In genomic region chr13:102869948-102870676, GRCh38 we compare ENCODE assay signal across 9 cellular contexts. TPM values are rescaled to one million over a fixed set of nuclear protein-coding genes. Genes with fewer than 3 reads are reported as not detected.
DNase-seq lines count a peak whose midpoint lies in the region; ATAC-seq, FAIRE-seq and TF ChIP-seq lines count a peak whose summit lies in the region.
"Had no signal": no experiment of that assay in that cellular context is flagged by ENCODE, and none has a peak within 500 bp of the region (broad histone marks: within the 10 kb centered on the region; RNA-seq: fewer than 3 reads in every experiment).

No MANE protein-coding gene starts in this region.

- TF ChIP-seq RAD21 in IMR-90 (IDR thresholded peaks at IDR 0.05; ENCODE audit: low read length), result no peak

- POLR2A ChIA-PET in IMR-90 (lab: Charles Lee; ENCODE audit: unreplicated experiment), result no interaction called here

- no peak overlapping the region for H3K4ac ChIP-seq in IMR-90 (ENCODE audit: low read depth, low read length)

- no TSS peak for BruUV-seq in IMR-90 (replicated peaks; lab: Mats Ljungman, UMichigan)

- in situ Hi-C loops in IMR-90 (cut with MboI; ENCODE audit: low sequenced_read_pairs), result no loop called here

- no peak overlapping the region for H3K18ac ChIP-seq in IMR-90 (ENCODE audit: low read depth, low read length)

- peak overlapping the region; percentile 5 for H2BK5ac ChIP-seq in IMR-90 (ENCODE audit: low read depth, low read length, poor library complexity, severe bottlenecking)

- 0 out of 4 replicates have a peak overlapping the region, but pooled peaks of 1 of the 2 experiments have one; percentile 21 for H4K8ac ChIP-seq in IMR-90 (ENCODE audit: low read depth in 2 of 2, low read length in 2 of 2)

- no peak overlapping the region for H3K9ac ChIP-seq in IMR-90 (ENCODE audit: low read depth, low read length)

- no peak overlapping the region for H2BK15ac ChIP-seq in IMR-90 (ENCODE audit: low read depth, low read length)

- H3K9me3 ChIP-seq in IMR-90 (ENCODE audit: control insufficient read depth, insufficient read depth, low read length), result no peaks in the 10 kb centered on the region
- no peaks in the 10 kb centered on the region for H3K9me3 ChIP-seq in right cardiac atrium (ENCODE audit: control insufficient read depth, low read length)
- no peaks in the 10 kb centered on the region for H3K9me3 ChIP-seq in small intestine (ENCODE audit: control insufficient read depth, low read depth)
- H3K9me3 ChIP-seq: MG63 had no signal

- H3K27me3 ChIP-seq in IMR-90 (ENCODE audit: control insufficient read depth, insufficient read depth, low read length), result no peaks in the 10 kb centered on the region
- H3K27me3 ChIP-seq in right cardiac atrium (ENCODE audit: control insufficient read depth, insufficient read depth), result no peaks in the 10 kb centered on the region
- H3K27me3 ChIP-seq in small intestine (ENCODE audit: control insufficient read depth in 2 of 2, insufficient read depth in 2 of 2, low read length in 2 of 2), result no peaks in the 10 kb centered on the region
- H3K27me3 ChIP-seq: MG63 had no signal

- H2AK5ac ChIP-seq in IMR-90 (ENCODE audit: low read depth, low read length), result no peak overlapping the region

- CTCF ChIA-PET in IMR-90 (lab: Yijun Ruan, JAX), result interaction anchor here (1.2 to 1.6 kb wide), 5 partner anchors 8 to 41 kb away, joined by 3 to 6 read pairs (median 5); no protein-coding TSS in a partner anchor

- no peak for FAIRE-seq in small intestine (lab: Jason Lieb, UNC)

- ATAC-seq in GM21390 (IDR thresholded peaks at IDR 0.05; ENCODE audit: unreplicated experiment), result peak; percentile 17
- peak; percentile 20 for ATAC-seq in IMR-90 (ENCODE audit: low read depth)
- ATAC-seq in right cardiac atrium, result peak; percentile 25 to 29
- no peak for ATAC-seq in HG03196 (IDR thresholded peaks at IDR 0.05; ENCODE audit: unreplicated experiment)

- H3K4me2 ChIP-seq in IMR-90 (ENCODE audit: low read depth, low read length), result no peak overlapping the region

- no peak overlapping the region for H2BK20ac ChIP-seq in IMR-90 (ENCODE audit: low read depth, low read length)

- peaks cover 5 to 9% of the 10 kb centered on the region in 2 experiments; a peak in 2 of 4 replicates for H3K79me1 ChIP-seq in IMR-90 (ENCODE audit: low read depth in 1 of 2, low read length in 2 of 2)

- H3K14ac ChIP-seq in IMR-90 (replicated peaks; ENCODE audit: low read depth, low read length), result no peak overlapping the region

- H4K91ac ChIP-seq in IMR-90 (ENCODE audit: insufficient read depth, low read depth, low read length), result no peak overlapping the region

- TF ChIP-seq CTCF in IMR-90 (conservative IDR thresholded peaks at IDR 0.05; ENCODE audit: low read depth, low read length), result no peak

- no peak overlapping the region for H4K5ac ChIP-seq in IMR-90 (ENCODE audit: low read depth, low read length)

- no peak overlapping the region for H3K23ac ChIP-seq in IMR-90 (ENCODE audit: low read depth, low read length)

- no peak overlapping the region for H3K27ac ChIP-seq in IMR-90 (ENCODE audit: insufficient read depth, low read length)
- H3K27ac ChIP-seq in right cardiac atrium (ENCODE audit: low read length), result no peak overlapping the region
- peak overlapping the region in 1 of 2 donors; percentile 14 for H3K27ac ChIP-seq in small intestine (ENCODE audit: low read depth in 1 of 2, low read length in 1 of 2)

- intact Hi-C loops in IMR-90 (cut with micrococcal nuclease), result no loop called here
- intact Hi-C loops in right cardiac atrium (cut with DNase I), result no loop called here

- no peak overlapping the region for H3K56ac ChIP-seq in IMR-90 (ENCODE audit: extremely low read depth, insufficient read depth, low read length)

- H3K4me3 ChIP-seq in IMR-90 (ENCODE audit: insufficient read depth, low read depth, low read length) (no peak overlapping the region), right cardiac atrium (ENCODE audit: low read length) (no peak overlapping the region), small intestine (ENCODE audit: low read depth in 1 of 2, low read length in 2 of 2) (no peak overlapping the region)
- H3K4me3 ChIP-seq: MG63 had no signal

- H2AK9ac ChIP-seq in IMR-90 (replicated peaks; ENCODE audit: low read depth, low read length, poor library complexity), result no peak overlapping the region

- DNase-seq in GM03348 (ENCODE audit: low spot score) (peak; percentile 5), IMR-90 (no peak), right cardiac atrium (no peak), NCI-H2171 (lab: John Stamatoyannopoulos, UW) (no peak), small intestine (no peak)
- no peak for DNase-seq in activated CD4-positive, alpha-beta T cell treated with anti-CD3 and anti-CD28 coated beads, Interleukin-2, amount 50 U/mL, for 4 hours

- H3K9me1 ChIP-seq in IMR-90 (ENCODE audit: insufficient read depth, low read length), result no peaks in the 10 kb centered on the region

- H3K4me1 ChIP-seq in IMR-90 (ENCODE audit: control insufficient read depth, insufficient read depth, low read length), result peaks cover 4% of the 10 kb centered on the region
- H3K4me1 ChIP-seq in right cardiac atrium (ENCODE audit: control insufficient read depth, insufficient read depth, low read length), result no peaks in the 10 kb centered on the region
- peaks cover 0 to 2% of the 10 kb centered on the region in 2 donors for H3K4me1 ChIP-seq in small intestine (ENCODE audit: control insufficient read depth in 2 of 2, insufficient read depth in 1 of 2, low read depth in 1 of 2, low read length in 1 of 2)

- H3K36me3 ChIP-seq in IMR-90 (ENCODE audit: control insufficient read depth, insufficient read depth, low read length) (peaks cover 30% of the 10 kb centered on the region), small intestine (ENCODE audit: control insufficient read depth in 2 of 2, insufficient read depth in 2 of 2, low read length in 2 of 2) (peaks cover 8 to 12% of the 10 kb centered on the region in 2 donors)

- TF ChIP-seq POLR2A in IMR-90 (IDR thresholded peaks at IDR 0.05; ENCODE audit: low read depth, low read length), result no peak

- H4K20me1 ChIP-seq in IMR-90 (ENCODE audit: insufficient read depth, low read length), result peaks cover 14% of the 10 kb centered on the region; the same call in 1 of the 2 replicates

- WGBS in IMR-90 (ENCODE audit: extremely low coverage in 2 of 2, insufficient read length in 1 of 2), 2 experiments, result 100% methylated on average over 1 of the region's 5 CpGs; no CpG with 5 or more reads in 1 of the 2 experiments
- 51% methylated on average over 5 of the region's 5 CpGs for WGBS in right cardiac atrium
- WGBS in small intestine, 3 donors, result 45 to 61% (median 49%) methylated on average over 5 of the region's 5 CpGs

- dilution Hi-C loops in IMR-90 (cut with HindIII; ENCODE audit: low sequenced_read_pairs, unreplicated experiment), result no loop called here

- H2AFZ ChIP-seq in IMR-90 (replicated peaks; ENCODE audit: low read length, poor library complexity), result no peak overlapping the region

- H2BK120ac ChIP-seq in IMR-90 (ENCODE audit: low read depth, low read length), result no peak overlapping the region

TF ChIP-seq in IMR-90, 13 proteins besides CTCF, POLR2A, EP300 and RAD21:
- TF ChIP-seq USF2 (IDR thresholded peaks at IDR 0.05; ENCODE audit: low read depth, low read length) (no peak), MXI1 (IDR thresholded peaks at IDR 0.05; ENCODE audit: borderline replicate concordance, low read depth, low read length) (no peak), MAFK (IDR thresholded peaks at IDR 0.05; ENCODE audit: low read depth, low read length) (no peak), CEBPB (IDR thresholded peaks at IDR 0.05; ENCODE audit: low read depth, low read length) (no peak), FOS (IDR thresholded peaks at IDR 0.05; ENCODE audit: low read depth, low read length) (no peak), BHLHE40 (IDR thresholded peaks at IDR 0.05; ENCODE audit: low read depth, low read length) (no peak), RCOR1 (IDR thresholded peaks at IDR 0.05; ENCODE audit: insufficient replicate concordance, low read length) (no peak), SMC3 (IDR thresholded peaks at IDR 0.05; ENCODE audit: low read depth, low read length) (no peak)

RNA-seq across cellular contexts. Expression of gene ERCC5, which starts 24.3 kb away (rescaled TPM):
- total RNA-seq in IMR-90 (2012; rRNA removed), result 34.4 and 50.8 TPM in 2 replicates
- 24.8 and 29.7 TPM in 2 replicates for polyA plus RNA-seq in IMR-90 (2012; rRNA removed)
- 3.4 and 5.0 TPM in 2 replicates for polyA plus RNA-seq in IMR-90 (2012; cell fraction: cytosol; rRNA removed)
- 13.8 and 60.4 TPM in 2 replicates for polyA plus RNA-seq in IMR-90 (2012; cell fraction: nucleus; rRNA removed; ENCODE audit: low replicate concordance)
- total RNA-seq in right cardiac atrium, result 10 to 100 TPM; 28.6 to 34.4 (median 30.6) TPM
- 28.4 TPM for polyA plus RNA-seq in right cardiac atrium
- 100 to 1,000 TPM in 1 of 3 donors, 10 to 100 TPM in 2; 40.7 to 112 (median 54.9) TPM for polyA plus RNA-seq in small intestine
